12 cellular contexts compared by ENCODE assay signal in the genomic region with DNA sequence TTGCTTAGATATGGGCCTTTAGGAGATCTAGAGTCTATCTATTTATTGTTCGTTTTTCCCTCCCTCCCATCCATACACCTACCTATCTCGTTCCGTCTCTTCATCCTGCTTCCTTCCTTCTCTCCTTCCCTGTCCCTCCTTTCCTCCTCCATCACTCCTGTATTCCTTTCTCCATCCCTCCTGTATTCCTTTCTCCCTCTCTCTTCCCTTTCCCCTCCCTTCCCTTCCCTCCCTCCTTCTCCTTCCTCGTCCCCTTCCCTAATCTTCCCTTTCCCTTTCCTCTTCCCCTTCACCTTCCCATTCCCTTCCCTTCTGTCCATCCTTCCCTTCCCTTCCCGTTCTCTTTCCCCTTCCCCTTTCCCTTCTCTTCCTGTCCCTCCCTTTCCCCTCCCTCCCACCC. TPM values are rescaled to one million over a fixed set of nuclear protein-coding genes. Genes with fewer than 3 reads are reported as not detected.
"Had no signal": no experiment of that assay in that cellular context is flagged by ENCODE, and none has a peak within 500 bp of the region (broad histone marks: within the 10 kb centered on the region; RNA-seq: fewer than 3 reads in every experiment).

No MANE protein-coding gene starts in this region.

- H3K36me3 ChIP-seq: HAP-1 had no signal

- DNase-seq: GM23248, GOT3, H7, H9, HCEC 1CT, HFFc6 had no signal

- FAIRE-seq: H1, H54 had no signal

- H3K9ac ChIP-seq: GM23248 had no signal

- ATAC-seq: GM23338, HCT116 had no signal

- H3K4me1 ChIP-seq: HAP-1 had no signal

- H3K9me3 ChIP-seq: HAP-1 had no signal

- H3K27ac ChIP-seq: GM23248 had no signal

- H3K4me3 ChIP-seq: GM23248, GM23338, HAP-1 had no signal

- H3K4me2 ChIP-seq: GM23338 had no signal

- H2AFZ ChIP-seq: GM23248, GM23338 had no signal

RNA-seq across cellular contexts. Expression of a gene that starts 10.6 kb away (rescaled TPM):
- total RNA-seq: GM23248, GM23338, H1, H4, H7, H9, HFFc6 had no signal
- polyA plus RNA-seq: GM23248, GM23338, H1 had no signal

RNA-seq across cellular contexts. Expression of a gene that starts 35.8 kb away (rescaled TPM):
- total RNA-seq: GM23248, GM23338, H1, H4, H7, H9, HFFc6 had no signal
- polyA plus RNA-seq: GM23248, GM23338, H1 had no signal
